1 cellular context compared by ENCODE assay signal in the genomic region with DNA sequence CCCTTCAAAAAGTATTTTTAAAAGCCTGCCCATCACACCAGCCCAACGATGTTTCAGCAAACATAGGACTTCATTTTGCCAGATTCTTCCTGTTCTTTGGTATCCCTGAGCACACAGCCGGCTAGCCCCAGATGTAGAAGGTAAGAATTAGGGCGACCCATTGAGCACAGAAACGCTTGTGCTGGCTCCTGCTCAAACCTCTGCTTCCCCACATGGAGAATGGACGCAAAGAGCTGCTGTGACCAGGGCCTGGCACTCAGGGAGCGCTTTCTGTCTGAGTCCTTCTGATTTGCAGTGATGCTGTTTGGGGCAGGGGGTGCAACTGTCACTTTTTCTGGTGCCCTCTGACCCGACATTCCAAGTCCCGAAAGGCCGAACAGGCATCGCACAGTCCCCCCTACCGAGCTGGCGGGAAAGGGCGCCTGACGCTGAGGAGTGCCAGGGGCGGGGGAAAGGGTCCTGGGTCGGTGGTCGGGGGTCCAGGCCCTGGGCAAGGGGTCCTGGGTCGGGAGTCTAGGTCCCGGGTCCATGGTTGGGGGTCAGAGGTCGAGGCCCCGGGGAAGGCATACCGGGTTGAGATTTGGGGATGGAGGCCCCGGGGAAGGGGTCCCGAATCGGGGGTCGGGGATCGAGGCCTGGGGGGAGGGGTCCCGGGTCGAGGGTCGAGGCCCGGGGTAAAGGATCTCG.
TF ChIP-seq lines count a peak whose summit lies in the region.

No MANE protein-coding gene starts in this region.

TF ChIP-seq in GM23338, 12 proteins besides CTCF, POLR2A, EP300 and RAD21 (continued from another document):
- TF ChIP-seq, protein P1, sequence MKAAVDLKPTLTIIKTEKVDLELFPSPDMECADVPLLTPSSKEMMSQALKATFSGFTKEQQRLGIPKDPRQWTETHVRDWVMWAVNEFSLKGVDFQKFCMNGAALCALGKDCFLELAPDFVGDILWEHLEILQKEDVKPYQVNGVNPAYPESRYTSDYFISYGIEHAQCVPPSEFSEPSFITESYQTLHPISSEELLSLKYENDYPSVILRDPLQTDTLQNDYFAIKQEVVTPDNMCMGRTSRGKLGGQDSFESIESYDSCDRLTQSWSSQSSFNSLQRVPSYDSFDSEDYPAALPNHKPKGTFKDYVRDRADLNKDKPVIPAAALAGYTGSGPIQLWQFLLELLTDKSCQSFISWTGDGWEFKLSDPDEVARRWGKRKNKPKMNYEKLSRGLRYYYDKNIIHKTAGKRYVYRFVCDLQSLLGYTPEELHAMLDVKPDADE (IDR thresholded peaks at IDR 0.05) = no peak
- no peak for TF ChIP-seq ZNF462 (CRISPR knock-in tag; IDR thresholded peaks at IDR 0.05)
